In the genomic region with DNA sequence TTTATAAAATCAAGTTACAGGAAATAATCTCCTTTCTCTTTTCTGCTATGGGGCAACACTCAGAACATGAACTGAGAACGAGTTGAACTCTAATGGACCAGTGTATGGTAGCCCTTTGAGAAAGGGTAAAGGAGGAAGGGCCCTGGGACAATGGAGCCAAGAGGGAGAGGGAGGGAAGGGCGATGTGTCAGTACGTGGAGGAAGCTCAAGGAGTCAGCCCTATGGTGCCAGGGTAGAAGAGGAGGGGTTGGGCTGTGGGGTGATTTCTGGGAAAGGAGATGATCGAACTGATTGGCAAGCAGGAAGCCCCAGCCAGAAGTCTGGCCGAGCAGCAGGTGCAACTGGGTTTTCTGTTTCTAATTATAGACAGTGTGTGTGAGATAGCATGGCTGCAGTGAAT, we compare ENCODE assay signal across 8 cellular contexts. TPM values are rescaled to one million over a fixed set of nuclear protein-coding genes. Genes with fewer than 3 reads are reported as not detected.
DNase-seq lines count a peak whose midpoint lies in the region; ATAC-seq and TF ChIP-seq lines count a peak whose summit lies in the region.

No MANE protein-coding gene starts in this region.

- ATAC-seq in activated CD4-positive, CD25-positive, alpha-beta regulatory T cell treated with anti-CD3 and anti-CD28 coated beads, Interleukin-2, amount 50 U/mL, for 24 hours, result no peak
- ATAC-seq in GM19397 (IDR thresholded peaks at IDR 0.05; ENCODE audit: unreplicated experiment) (no peak), HG03520 (IDR thresholded peaks at IDR 0.05; ENCODE audit: unreplicated experiment) (no peak)

- no peaks in the 10 kb centered on the region for H3K79me2 ChIP-seq in OCI-LY1 (ENCODE audit: insufficient read depth, low read length)

- H4K20me1 ChIP-seq in OCI-LY1 (ENCODE audit: insufficient read depth, low read length), result no peaks in the 10 kb centered on the region

- H3F3A ChIP-seq in OCI-LY1 (ENCODE audit: insufficient read depth, low read length), result no peaks in the 10 kb centered on the region

- WGBS in adrenal gland, 4 donors, result 20 to 37% (median 26%) methylated on average over 5 of the region's 5 CpGs

- H3K4me2 ChIP-seq in OCI-LY1 (ENCODE audit: low read length), result peak overlapping the region; percentile 39

- H3K27me3 ChIP-seq in OCI-LY1 (ENCODE audit: insufficient read depth, low read length) (no peaks in the 10 kb centered on the region), adrenal gland (no peaks in the 10 kb centered on the region), skeletal muscle tissue (ENCODE audit: control insufficient read depth in 3 of 3, insufficient read depth in 3 of 3, low read length in 3 of 3) (no peaks in the 10 kb centered on the region)

- DNase-seq in activated CD4-positive, CD25-positive, alpha-beta regulatory T cell treated with anti-CD3 and anti-CD28 coated beads, Interleukin-2, amount 50 U/mL, for 72 hours, result peak; percentile 47
- DNase-seq in adrenal gland (peak in 4 of 7 donors; percentile 36 to 82 (median 64)), coronary artery (ENCODE audit: low spot score) (no peak)

- TF ChIP-seq POLR2A in adrenal gland (IDR thresholded peaks at IDR 0.05), result no peak

- intact Hi-C loops in adrenal gland (cut with DNase I), result loop anchor here in 1 of 2 donors (5.0 to 10.0 kb wide), 3 partner anchors 199 to 303 kb away; no protein-coding TSS in a partner anchor

- H3K9me2 ChIP-seq in OCI-LY1 (ENCODE audit: low read depth, low read length), result no peaks in the 10 kb centered on the region

- H3K27ac ChIP-seq in OCI-LY1 (ENCODE audit: low read depth, low read length, poor library complexity, severe bottlenecking) (peak overlapping the region; percentile 79), adrenal gland (no peak overlapping the region), skeletal muscle tissue (ENCODE audit: low read depth, low read length) (peak overlapping the region; percentile 87), coronary artery (no peak overlapping the region)

- no peak for TF ChIP-seq CTCF in OCI-LY1 (IDR thresholded peaks at IDR 0.05; ENCODE audit: low read length)
- TF ChIP-seq CTCF in adrenal gland (IDR thresholded peaks at IDR 0.05), result no peak
- no peak for TF ChIP-seq CTCF in coronary artery (IDR thresholded peaks at IDR 0.05)

- peak overlapping the region; percentile 12; the same call in 1 of the 2 replicates for H3K9ac ChIP-seq in OCI-LY1 (ENCODE audit: low read length)
- peak overlapping the region; percentile 13 to 51 (median 46) for H3K9ac ChIP-seq in skeletal muscle tissue (ENCODE audit: low read depth in 1 of 3, low read length in 3 of 3)

- no peaks in the 10 kb centered on the region for H3K36me3 ChIP-seq in OCI-LY1 (ENCODE audit: insufficient read depth, low read length)
- no peaks in the 10 kb centered on the region for H3K36me3 ChIP-seq in adrenal gland (replicated peaks in 1 of 2)
- no peaks in the 10 kb centered on the region for H3K36me3 ChIP-seq in skeletal muscle tissue (ENCODE audit: control insufficient read depth in 3 of 3, insufficient read depth in 3 of 3, low read length in 3 of 3)

- H3K4me1 ChIP-seq in OCI-LY1 (ENCODE audit: insufficient read depth, low read length, severe bottlenecking) (peaks cover 67% of the 10 kb centered on the region), adrenal gland (replicated peaks in 1 of 2) (peaks cover 0 to 39% of the 10 kb centered on the region in 2 donors), skeletal muscle tissue (ENCODE audit: control insufficient read depth in 3 of 3, insufficient read depth in 3 of 3, low read length in 3 of 3) (peaks cover 27 to 48% (median 27%) of the 10 kb centered on the region in 3 donors)

- H3K4me3 ChIP-seq in OCI-LY1 (ENCODE audit: low read depth, low read length, poor library complexity, severe bottlenecking), result no peak overlapping the region
- H3K4me3 ChIP-seq in adrenal gland, result no peak overlapping the region
- H3K4me3 ChIP-seq in skeletal muscle tissue (ENCODE audit: low read length in 3 of 3), result peak overlapping the region in 2 of 3 donors; percentile 35 to 41
- no peak overlapping the region for H3K4me3 ChIP-seq in coronary artery

- peak overlapping the region; percentile 72; the same call in 1 of the 2 replicates for H2AFZ ChIP-seq in OCI-LY1 (ENCODE audit: low read length)

- no peaks in the 10 kb centered on the region for H3K9me3 ChIP-seq in OCI-LY1 (ENCODE audit: low read length)
- H3K9me3 ChIP-seq in adrenal gland (replicated peaks in 1 of 3), result no peaks in the 10 kb centered on the region
- no peaks in the 10 kb centered on the region for H3K9me3 ChIP-seq in skeletal muscle tissue (ENCODE audit: control insufficient read depth in 3 of 3, low read length in 3 of 3)

RNA-seq across cellular contexts. Expression of a gene that starts 4.3 kb away (rescaled TPM):
- total RNA-seq in adrenal gland, result 100 to 1,000 TPM in 1 of 8 donors, 10 to 100 TPM in 7; 26.4 to 148 (median 51.0) TPM
- 10 to 100 TPM; 19.3 to 38.2 (median 23.5) TPM for polyA plus RNA-seq in adrenal gland
- total RNA-seq in skeletal muscle tissue, result 37.6 TPM

RNA-seq across cellular contexts. Expression of a gene that starts 50.6 kb away (rescaled TPM):
- total RNA-seq in adrenal gland (100 to 1,000 TPM; 138 to 467 (median 388) TPM), skeletal muscle tissue (267 TPM)
- polyA plus RNA-seq in adrenal gland, result 100 to 1,000 TPM in 1 of 3 donors, 10 to 100 TPM in 2; 56.3 to 428 (median 84.1) TPM

Comparison
In these comparisons a context has a peak if more than half of its experiments do, and no peak if none do; other contexts are left out.
1. H3K27ac ChIP-seq: peak in OCI-LY1 (single experiment) and skeletal muscle tissue (single experiment); none in adrenal gland (0 of 5) and coronary artery (0 of 2).
2. H3K4me3 ChIP-seq: peak in skeletal muscle tissue (2 of 3); none in OCI-LY1 (single experiment), adrenal gland (0 of 4) and coronary artery (single experiment).